ENCODE assay signal across 1 cellular context in genomic region chr13:98199480-98199879, GRCh38.
A peak's percentile ranks its signal among the peaks of the same experiment; 100 is the strongest.
TF ChIP-seq lines count a peak whose summit lies in the region.

No MANE protein-coding gene starts in this region.

TF ChIP-seq in HepG2, 621 proteins besides CTCF, POLR2A, EP300 and RAD21 (continued from another document and continues in another):
- TF ChIP-seq SNAPC4 (CRISPR knock-in tag; IDR thresholded peaks at IDR 0.05) (no peak), STAG1 (CRISPR knock-in tag; IDR thresholded peaks at IDR 0.05) (0 out of 2 replicates have a peak, but pooled peaks have one; percentile 8), ZBTB7B (CRISPR knock-in tag; IDR thresholded peaks at IDR 0.05) (peak; percentile 55; the same call in 1 of the 2 replicates), NR2F6 (IDR thresholded peaks at IDR 0.05) (peak; percentile 80), NR2F6 (CRISPR knock-in tag; IDR thresholded peaks at IDR 0.05) (peak; percentile 81; the same call in 1 of the 2 replicates), RXRB (CRISPR knock-in tag; IDR thresholded peaks at IDR 0.05; ENCODE audit: borderline replicate concordance) (peak; percentile 66), SKI (IDR thresholded peaks at IDR 0.05; ENCODE audit: partially characterized antibody) (peak; percentile 37), ZNF556 (CRISPR knock-in tag; IDR thresholded peaks at IDR 0.05; ENCODE audit: borderline replicate concordance) (no peak), TARDBP (CRISPR knock-in tag; IDR thresholded peaks at IDR 0.05) (peak; percentile 63; the same call in 1 of the 2 replicates), SOX6 (IDR thresholded peaks at IDR 0.05) (no peak), SOX6 (CRISPR knock-in tag; IDR thresholded peaks at IDR 0.05) (peak; percentile 73), BCL6 (CRISPR knock-in tag; IDR thresholded peaks at IDR 0.05) (peak; percentile 84), NCOA2 (CRISPR knock-in tag; IDR thresholded peaks at IDR 0.05) (peak; percentile 54; the same call in 1 of the 2 replicates), KLF16 (CRISPR knock-in tag; IDR thresholded peaks at IDR 0.05) (no peak), NR2F1 (CRISPR knock-in tag; IDR thresholded peaks at IDR 0.05) (0 out of 4 replicates have a peak, but pooled peaks of 1 of the 2 experiments have one; percentile 44), ZNF12 (CRISPR knock-in tag; IDR thresholded peaks at IDR 0.05) (peak; percentile 50; the same call in 1 of the 2 replicates), ZGPAT (CRISPR knock-in tag; IDR thresholded peaks at IDR 0.05) (peak; percentile 35; the same call in 1 of the 2 replicates), PPARG (CRISPR knock-in tag; conservative IDR thresholded peaks at IDR 0.05) (peak; percentile 68), ZNF776 (CRISPR knock-in tag; IDR thresholded peaks at IDR 0.05) (no peak), ZNF207 (IDR thresholded peaks at IDR 0.05; ENCODE audit: borderline replicate concordance) (no peak), SAP130 (CRISPR knock-in tag; IDR thresholded peaks at IDR 0.05; ENCODE audit: low read depth) (peak; percentile 42), ARID4A (CRISPR knock-in tag; IDR thresholded peaks at IDR 0.05; ENCODE audit: borderline replicate concordance) (peak; percentile 21; the same call in 1 of the 2 replicates), FOXP1 (IDR thresholded peaks at IDR 0.05) (no peak), FOXP1 (CRISPR knock-in tag; IDR thresholded peaks at IDR 0.05) (peak; percentile 36; the same call in 1 of the 2 replicates), KLF12 (CRISPR knock-in tag; IDR thresholded peaks at IDR 0.05; ENCODE audit: borderline replicate concordance) (no peak), ZNF576 (CRISPR knock-in tag; IDR thresholded peaks at IDR 0.05) (no peak), ZBTB43 (CRISPR knock-in tag; conservative IDR thresholded peaks at IDR 0.05) (no peak), FOXO1 (CRISPR knock-in tag; IDR thresholded peaks at IDR 0.05) (0 out of 2 replicates have a peak, but pooled peaks have one; percentile 34), ZNF609 (CRISPR knock-in tag; IDR thresholded peaks at IDR 0.05; ENCODE audit: borderline replicate concordance) (peak; percentile 69; the same call in 1 of the 2 replicates), ZNF503 (CRISPR knock-in tag; IDR thresholded peaks at IDR 0.05) (0 out of 2 replicates have a peak, but pooled peaks have one; percentile 41), ZNF784 (CRISPR knock-in tag; IDR thresholded peaks at IDR 0.05; ENCODE audit: borderline replicate concordance) (0 out of 2 replicates have a peak, but pooled peaks have one; percentile 47), HNF4A (CRISPR knock-in tag; IDR thresholded peaks at IDR 0.05) (peak; percentile 26; the same call in 1 of the 2 replicates), MYNN (CRISPR knock-in tag; IDR thresholded peaks at IDR 0.05; ENCODE audit: low read depth) (no peak), SSRP1 (CRISPR knock-in tag; IDR thresholded peaks at IDR 0.05) (peak; percentile 90), ZNF44 (CRISPR knock-in tag; IDR thresholded peaks at IDR 0.05) (0 out of 2 replicates have a peak, but pooled peaks have one; percentile 26), MYPOP (CRISPR knock-in tag; IDR thresholded peaks at IDR 0.05) (peak; percentile 25; the same call in 1 of the 2 replicates)
